1 cellular context compared by ENCODE assay signal in the genomic region with DNA sequence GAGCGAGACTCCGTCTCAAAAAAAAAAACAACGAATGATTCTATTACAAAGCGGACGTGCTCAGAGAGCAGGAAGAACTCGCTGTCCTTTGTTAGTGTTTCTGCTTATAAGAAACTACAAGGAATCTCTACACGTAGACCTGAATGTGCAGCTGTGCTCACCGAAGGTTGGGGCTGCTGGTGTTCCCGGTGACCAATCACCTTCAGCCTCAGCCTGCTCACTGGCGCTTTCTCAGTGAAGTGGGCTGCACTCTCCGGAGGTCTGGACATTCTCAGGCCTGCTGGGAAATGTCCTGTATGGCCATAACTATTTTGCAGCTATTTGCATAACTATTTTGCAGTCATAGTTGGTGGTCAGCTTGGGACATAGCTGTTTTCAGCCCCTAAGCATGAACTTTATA.
TF ChIP-seq lines count a peak whose summit lies in the region.

No MANE protein-coding gene starts in this region.

TF ChIP-seq in WTC11, 78 proteins besides CTCF, POLR2A, EP300 and RAD21 (continued from another document):
- TF ChIP-seq, protein P1, sequence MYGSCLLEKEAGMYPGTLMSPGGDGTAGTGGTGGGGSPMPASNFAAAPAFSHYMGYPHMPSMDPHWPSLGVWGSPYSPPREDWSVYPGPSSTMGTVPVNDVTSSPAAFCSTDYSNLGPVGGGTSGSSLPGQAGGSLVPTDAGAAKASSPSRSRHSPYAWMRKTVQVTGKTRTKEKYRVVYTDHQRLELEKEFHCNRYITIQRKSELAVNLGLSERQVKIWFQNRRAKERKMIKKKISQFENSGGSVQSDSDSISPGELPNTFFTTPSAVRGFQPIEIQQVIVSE (CRISPR knock-in tag; IDR thresholded peaks at IDR 0.05; ENCODE audit: borderline replicate concordance) = no peak
- TF ChIP-seq ZNF416 (CRISPR knock-in tag; IDR thresholded peaks at IDR 0.05) (no peak), JAZF1 (CRISPR knock-in tag; IDR thresholded peaks at IDR 0.05) (no peak), ZNF219 (CRISPR knock-in tag; IDR thresholded peaks at IDR 0.05; ENCODE audit: borderline replicate concordance) (no peak)
TF ChIP-seq in WTC11: peak in this region for 0.
